In the genomic region with DNA sequence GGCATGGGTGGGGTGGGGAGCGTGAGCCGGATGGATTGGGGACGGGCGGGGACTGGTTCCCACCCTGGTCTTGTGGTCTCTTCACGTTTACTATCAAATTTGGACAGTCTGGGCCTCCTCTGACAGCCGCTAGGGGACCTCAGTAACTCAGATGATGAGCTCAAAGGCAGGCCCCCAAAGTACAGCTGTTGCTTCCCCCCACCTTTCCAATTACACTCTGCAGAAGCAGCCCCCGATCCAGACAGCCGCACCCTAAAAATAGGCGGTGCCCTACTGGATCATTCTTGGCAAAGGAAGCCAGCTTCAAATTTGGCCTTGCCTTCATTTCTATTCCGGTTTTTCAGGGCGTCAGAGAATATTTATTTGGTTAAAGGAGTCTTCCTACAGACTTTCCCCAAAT, we compare ENCODE assay signal across 8 cellular contexts. TPM values are rescaled to one million over a fixed set of nuclear protein-coding genes. Genes with fewer than 3 reads are reported as not detected.
DNase-seq lines count a peak whose midpoint lies in the region; TF ChIP-seq lines count a peak whose summit lies in the region.

No MANE protein-coding gene starts in this region.

- peak overlapping the region in 6 of 7 donors; percentile 56 to 93 (median 86) for H3K27ac Mint-ChIP-seq in CD4-positive, alpha-beta memory T cell
- peak overlapping the region; percentile 89 for H3K27ac Mint-ChIP-seq in activated naive CD4-positive, alpha-beta T cell treated with anti-CD3 and anti-CD28 coated beads, Interleukin-2, amount 10 ng/mL, durations not matched to agents 7 days and 5 days
- peak overlapping the region in 5 of 6 donors; percentile 60 to 93 (median 86) for H3K27ac Mint-ChIP-seq in immature natural killer cell

- H3K4me1 ChIP-seq in CD4-positive, alpha-beta memory T cell (ENCODE audit: insufficient read depth, low read length) = peaks cover 21% of the 10 kb centered on the region
- H3K4me1 ChIP-seq in suprapubic skin = peaks cover 28% of the 10 kb centered on the region

- no peaks in the 10 kb centered on the region for H3K36me3 ChIP-seq in CD4-positive, alpha-beta memory T cell (ENCODE audit: insufficient read depth, low read length)
- H3K36me3 ChIP-seq in suprapubic skin = no peaks in the 10 kb centered on the region

- H3K9me3 Mint-ChIP-seq in CD4-positive, alpha-beta memory T cell = no peaks in the 10 kb centered on the region
- H3K9me3 Mint-ChIP-seq in activated naive CD4-positive, alpha-beta T cell treated with anti-CD3 and anti-CD28 coated beads, Interleukin-2, amount 10 ng/mL, durations not matched to agents 7 days and 5 days = no peaks in the 10 kb centered on the region
- H3K9me3 Mint-ChIP-seq in immature natural killer cell = no peaks in the 10 kb centered on the region

- TF ChIP-seq CTCF in suprapubic skin (IDR thresholded peaks at IDR 0.05) = peak in 1 of 2 donors; percentile 49

- no peaks in the 10 kb centered on the region for H3K9me3 ChIP-seq in CD4-positive, alpha-beta memory T cell (ENCODE audit: control insufficient read depth in 1 of 2, low read length in 2 of 2)
- H3K9me3 ChIP-seq in suprapubic skin = no peaks in the 10 kb centered on the region

- 21% methylated on average over 11 of the region's 11 CpGs for WGBS in suprapubic skin

- peaks cover 12 to 39% (median 22%) of the 10 kb centered on the region in 4 donors for H3K4me1 Mint-ChIP-seq in CD4-positive, alpha-beta memory T cell
- H3K4me1 Mint-ChIP-seq in activated naive CD4-positive, alpha-beta T cell treated with anti-CD3 and anti-CD28 coated beads, Interleukin-2, amount 10 ng/mL, durations not matched to agents 7 days and 5 days = peaks cover 35% of the 10 kb centered on the region
- H3K4me1 Mint-ChIP-seq in immature natural killer cell = peaks cover 23 to 25% of the 10 kb centered on the region in 2 donors

- DNase-seq in CD4-positive, alpha-beta memory T cell = peak in 4 of 5 donors; percentile 25 to 50 (median 30)
- DNase-seq in LoVo (ENCODE audit: low spot score) (peak; percentile 27), immature natural killer cell (peak; percentile 59 to 64 (median 62)), suprapubic skin (ENCODE audit: low spot score in 2 of 2) (peak; percentile 82 to 86), SHP77 (lab: John Stamatoyannopoulos, UW) (no peak), DMS79 treated with DMSO at 0.1 percent for 48 hours (lab: John Stamatoyannopoulos, UW) (no peak), DMS 273 treated with DMSO at 0.1 percent for 48 hours (lab: John Stamatoyannopoulos, UW) (no peak)
- peak; percentile 54 for DNase-seq in activated naive CD4-positive, alpha-beta T cell treated with anti-CD3 and anti-CD28 coated beads, Interleukin-2, amount 10 ng/mL, durations not matched to agents 7 days and 5 days

- intact Hi-C loops in CD4-positive, alpha-beta memory T cell (cut with micrococcal nuclease) = loop anchor here (5.0 to 10.0 kb wide), 5 partner anchors 231 to 891 kb away; no protein-coding TSS in a partner anchor

- TF ChIP-seq EP300 in suprapubic skin (IDR thresholded peaks at IDR 0.05) = no peak

- H3K4me3 ChIP-seq in CD4-positive, alpha-beta memory T cell (ENCODE audit: low read length in 2 of 2) = no peak overlapping the region
- peak overlapping the region; percentile 100 for H3K4me3 ChIP-seq in suprapubic skin

- CTCF ChIA-PET in CD4-positive, alpha-beta memory T cell (lab: Charles Lee; ENCODE audit: partially characterized antibody) = interaction anchor here (0.6 to 3.8 kb wide), 18 partner anchors 8 to 730 kb away, joined by 3 to 24 read pairs (median 4); no protein-coding TSS in a partner anchor
- CTCF ChIA-PET in activated naive CD4-positive, alpha-beta T cell treated with anti-CD3 and anti-CD28 coated beads, Interleukin-2, amount 10 ng/mL, durations not matched to agents 7 days and 5 days (lab: Charles Lee) = interaction anchor here (0.8 to 1.8 kb wide), 14 partner anchors 10 to 976 kb away, joined by 3 to 16 read pairs (median 4); no protein-coding TSS in a partner anchor

- POLR2A ChIA-PET in CD4-positive, alpha-beta memory T cell (lab: Charles Lee; ENCODE audit: partially characterized antibody) = interaction anchor here (0.8 to 2.2 kb wide), 13 partner anchors 14 to 726 kb away, joined by 3 to 12 read pairs (median 3); no protein-coding TSS in a partner anchor

- H3K36me3 Mint-ChIP-seq in CD4-positive, alpha-beta memory T cell = peaks cover 0 to 24% of the 10 kb centered on the region in 2 donors
- peaks cover 10% of the 10 kb centered on the region for H3K36me3 Mint-ChIP-seq in activated naive CD4-positive, alpha-beta T cell treated with anti-CD3 and anti-CD28 coated beads, Interleukin-2, amount 10 ng/mL, durations not matched to agents 7 days and 5 days
- H3K36me3 Mint-ChIP-seq in immature natural killer cell = no peaks in the 10 kb centered on the region

- H3K4me3 Mint-ChIP-seq in CD4-positive, alpha-beta memory T cell = peak overlapping the region; percentile 86 to 96 (median 93)
- H3K4me3 Mint-ChIP-seq in activated naive CD4-positive, alpha-beta T cell treated with anti-CD3 and anti-CD28 coated beads, Interleukin-2, amount 10 ng/mL, durations not matched to agents 7 days and 5 days = peak overlapping the region; percentile 76
- H3K4me3 Mint-ChIP-seq in immature natural killer cell = peak overlapping the region; percentile 85 to 95 (median 93)

- no peak overlapping the region for H3K27ac ChIP-seq in CD4-positive, alpha-beta memory T cell (ENCODE audit: low read depth, low read length)
- peak overlapping the region; percentile 99 for H3K27ac ChIP-seq in suprapubic skin

- TF ChIP-seq POLR2A in suprapubic skin (IDR thresholded peaks at IDR 0.05) = no peak

- H3K27me3 Mint-ChIP-seq in CD4-positive, alpha-beta memory T cell = no peaks in the 10 kb centered on the region
- no peaks in the 10 kb centered on the region for H3K27me3 Mint-ChIP-seq in activated naive CD4-positive, alpha-beta T cell treated with anti-CD3 and anti-CD28 coated beads, Interleukin-2, amount 10 ng/mL, durations not matched to agents 7 days and 5 days
- H3K27me3 Mint-ChIP-seq in immature natural killer cell (ENCODE audit: low read depth in 3 of 3) = peaks cover 8 to 19% (median 15%) of the 10 kb centered on the region in 3 donors

- no peaks in the 10 kb centered on the region for H3K27me3 ChIP-seq in CD4-positive, alpha-beta memory T cell (ENCODE audit: insufficient read depth, low read length)
- H3K27me3 ChIP-seq in suprapubic skin = no peaks in the 10 kb centered on the region

RNA-seq across cellular contexts. Expression of gene FOXO1, which starts 1.9 kb away (rescaled TPM):
- total RNA-seq in CD4-positive, alpha-beta memory T cell = 10 to 100 TPM; 68.0 to 68.4 TPM
- polyA plus RNA-seq in CD4-positive, alpha-beta memory T cell = 10 to 100 TPM; 35.2 to 72.3 TPM
- 10 to 100 TPM in 2 of 3 donors, 1 to 10 TPM in 1; 4.5 to 15.6 (median 12.5) TPM for polyA plus RNA-seq in immature natural killer cell
- 10 to 100 TPM; 50.7 to 67.2 (median 60.3) TPM for total RNA-seq in suprapubic skin

Comparison
In these comparisons a context has a peak if more than half of its experiments do, and no peak if none do; other contexts are left out.
1. DNase-seq: peak in CD4-positive, alpha-beta memory T cell (4 of 5), LoVo (single experiment), activated naive CD4-positive, alpha-beta T cell treated with anti-CD3 and anti-CD28 coated beads, Interleukin-2, amount 10 ng/mL, durations not matched to agents 7 days and 5 days (single experiment), immature natural killer cell (3 of 3) and suprapubic skin (2 of 2); none in SHP77 (0 of 2), DMS79 treated with DMSO at 0.1 percent for 48 hours (single experiment) and DMS 273 treated with DMSO at 0.1 percent for 48 hours (single experiment).
2. Peak in every context shown above with its lines, with median percentiles within 50 percentile points of each other: H3K27ac Mint-ChIP-seq and H3K4me3 Mint-ChIP-seq.